ENCODE assay signal across 13 cellular contexts in genomic region chr15:99253381-99254090, GRCh38. TPM values are rescaled to one million over a fixed set of nuclear protein-coding genes. Genes with fewer than 3 reads are reported as not detected.
DNase-seq lines count a peak whose midpoint lies in the region; ATAC-seq and TF ChIP-seq lines count a peak whose summit lies in the region.
"Had no signal": no experiment of that assay in that cellular context is flagged by ENCODE, and none has a peak within 500 bp of the region (broad histone marks: within the 10 kb centered on the region; RNA-seq: fewer than 3 reads in every experiment).

No MANE protein-coding gene starts in this region.

- H3K9me3 Mint-ChIP-seq in activated CD8-positive, alpha-beta memory T cell treated with anti-CD3 and anti-CD28 coated beads, Interleukin-2, amount 10 ng/mL, durations not matched to agents 7 days and 5 days (ENCODE audit: low read depth): no peaks in the 10 kb centered on the region
- no peaks in the 10 kb centered on the region for H3K9me3 Mint-ChIP-seq in activated naive CD8-positive, alpha-beta T cell treated with anti-CD3 and anti-CD28 coated beads, Interleukin-2, amount 10 ng/mL, durations not matched to agents 7 days and 5 days
- no peaks in the 10 kb centered on the region for H3K9me3 Mint-ChIP-seq in neural progenitor cell

- POLR2A ChIA-PET in activated naive CD8-positive, alpha-beta T cell treated with anti-CD3 and anti-CD28 coated beads, Interleukin-2, amount 10 ng/mL, durations not matched to agents 7 days and 5 days (lab: Charles Lee): no interaction called here

- peaks cover 5% of the 10 kb centered on the region for H3K27me3 ChIP-seq in neural progenitor cell
- H3K27me3 ChIP-seq: breast epithelium had no signal

- no peak overlapping the region for H3K4me2 ChIP-seq in neural progenitor cell

- CTCF ChIA-PET in activated CD8-positive, alpha-beta memory T cell treated with anti-CD3 and anti-CD28 coated beads, Interleukin-2, amount 10 ng/mL, durations not matched to agents 7 days and 5 days (lab: Charles Lee): interaction anchor here (1.5 to 2.0 kb wide), 3 partner anchors 10 to 20 kb away, joined by 3 to 13 read pairs (median 3); no protein-coding TSS in a partner anchor

- DNase-seq in activated CD8-positive, alpha-beta memory T cell treated with anti-CD3 and anti-CD28 coated beads, Interleukin-2, amount 10 ng/mL, durations not matched to agents 7 days and 5 days: no peak
- no peak for DNase-seq in activated CD8-positive, alpha-beta memory T cell treated with anti-CD3 and anti-CD28 coated beads, Interleukin-2, amount 50 U/mL, for 4 hours
- DNase-seq in LoVo (ENCODE audit: low spot score): peak; percentile 32
- no peak for DNase-seq in activated naive CD8-positive, alpha-beta T cell treated with anti-CD3 and anti-CD28 coated beads, Interleukin-2, amount 10 ng/mL, durations not matched to agents 7 days and 5 days
- no peak for DNase-seq in neural progenitor cell (ENCODE audit: low spot score)
- DNase-seq: head of caudate nucleus, NCI-H345 had no signal

- peaks cover 30% of the 10 kb centered on the region for H3K4me1 Mint-ChIP-seq in activated CD8-positive, alpha-beta memory T cell treated with anti-CD3 and anti-CD28 coated beads, Interleukin-2, amount 10 ng/mL, durations not matched to agents 7 days and 5 days
- H3K4me1 Mint-ChIP-seq in activated naive CD8-positive, alpha-beta T cell treated with anti-CD3 and anti-CD28 coated beads, Interleukin-2, amount 10 ng/mL, durations not matched to agents 7 days and 5 days: peaks cover 23% of the 10 kb centered on the region
- peaks cover 13% of the 10 kb centered on the region for H3K4me1 Mint-ChIP-seq in neural progenitor cell

- H4K20me1 ChIP-seq in neural progenitor cell (ENCODE audit: low read depth): no peaks in the 10 kb centered on the region

- H2AFZ ChIP-seq in neural progenitor cell (replicated peaks): no peak overlapping the region

- peaks cover 14% of the 10 kb centered on the region for H3K79me2 ChIP-seq in neural progenitor cell (ENCODE audit: low read depth)

- peak overlapping the region; percentile 3 for H3K27ac Mint-ChIP-seq in activated CD8-positive, alpha-beta memory T cell treated with anti-CD3 and anti-CD28 coated beads, Interleukin-2, amount 10 ng/mL, durations not matched to agents 7 days and 5 days
- H3K27ac Mint-ChIP-seq in activated naive CD8-positive, alpha-beta T cell treated with anti-CD3 and anti-CD28 coated beads, Interleukin-2, amount 10 ng/mL, durations not matched to agents 7 days and 5 days: peak overlapping the region; percentile 15
- no peak overlapping the region for H3K27ac Mint-ChIP-seq in neural progenitor cell
- H3K27ac Mint-ChIP-seq: B cell had no signal

- H3K4me3 Mint-ChIP-seq in activated CD8-positive, alpha-beta memory T cell treated with anti-CD3 and anti-CD28 coated beads, Interleukin-2, amount 10 ng/mL, durations not matched to agents 7 days and 5 days: peak overlapping the region; percentile 22
- H3K4me3 Mint-ChIP-seq in activated naive CD8-positive, alpha-beta T cell treated with anti-CD3 and anti-CD28 coated beads, Interleukin-2, amount 10 ng/mL, durations not matched to agents 7 days and 5 days: peak overlapping the region; percentile 8
- peak overlapping the region; percentile 2 for H3K4me3 Mint-ChIP-seq in neural progenitor cell

- peaks cover 6% of the 10 kb centered on the region for H3K4me1 ChIP-seq in neural progenitor cell

- H3K9ac ChIP-seq in neural progenitor cell: no peak overlapping the region

- no peak overlapping the region for H3K27ac ChIP-seq in neural progenitor cell

- no peaks in the 10 kb centered on the region for H3K9me3 ChIP-seq in neural progenitor cell (ENCODE audit: low read depth)
- H3K9me3 ChIP-seq: breast epithelium, HAP-1 had no signal

- ATAC-seq in activated CD8-positive, alpha-beta memory T cell treated with anti-CD3 and anti-CD28 coated beads, Interleukin-2, amount 10 ng/mL, durations not matched to agents 7 days and 5 days: no peak
- ATAC-seq in activated naive CD8-positive, alpha-beta T cell treated with anti-CD3 and anti-CD28 coated beads, Interleukin-2, amount 10 ng/mL, durations not matched to agents 7 days and 5 days (ENCODE audit: low read depth): no peak
- ATAC-seq in GM18873 (IDR thresholded peaks at IDR 0.05; ENCODE audit: low FRiP score, unreplicated experiment) (no peak), HG03159 (IDR thresholded peaks at IDR 0.05; ENCODE audit: unreplicated experiment) (no peak), GM19035 (IDR thresholded peaks at IDR 0.05; ENCODE audit: unreplicated experiment) (no peak)

- peaks cover 9% of the 10 kb centered on the region for H3F3A ChIP-seq in neural progenitor cell (ENCODE audit: low read depth)

- H3K4me3 ChIP-seq in neural progenitor cell: no peak overlapping the region
- H3K4me3 ChIP-seq: breast epithelium, HAP-1 had no signal

- H3K27me3 Mint-ChIP-seq in activated CD8-positive, alpha-beta memory T cell treated with anti-CD3 and anti-CD28 coated beads, Interleukin-2, amount 10 ng/mL, durations not matched to agents 7 days and 5 days: no peaks in the 10 kb centered on the region
- H3K27me3 Mint-ChIP-seq in activated naive CD8-positive, alpha-beta T cell treated with anti-CD3 and anti-CD28 coated beads, Interleukin-2, amount 10 ng/mL, durations not matched to agents 7 days and 5 days: no peaks in the 10 kb centered on the region
- H3K27me3 Mint-ChIP-seq in neural progenitor cell (ENCODE audit: insufficient read depth, low read depth): no peaks in the 10 kb centered on the region
- H3K27me3 Mint-ChIP-seq: B cell had no signal

- no peaks in the 10 kb centered on the region for H3K36me3 ChIP-seq in neural progenitor cell
- H3K36me3 ChIP-seq: breast epithelium, HAP-1 had no signal

- TF ChIP-seq CTCF in neural progenitor cell (IDR thresholded peaks at IDR 0.05): no peak

- peaks cover 19% of the 10 kb centered on the region for H3K36me3 Mint-ChIP-seq in activated CD8-positive, alpha-beta memory T cell treated with anti-CD3 and anti-CD28 coated beads, Interleukin-2, amount 10 ng/mL, durations not matched to agents 7 days and 5 days
- peaks cover 13% of the 10 kb centered on the region for H3K36me3 Mint-ChIP-seq in activated naive CD8-positive, alpha-beta T cell treated with anti-CD3 and anti-CD28 coated beads, Interleukin-2, amount 10 ng/mL, durations not matched to agents 7 days and 5 days
- H3K36me3 Mint-ChIP-seq in neural progenitor cell: peaks cover 8% of the 10 kb centered on the region

RNA-seq across cellular contexts. Expression of gene LRRC28, which starts 2.3 kb away (rescaled TPM):
- 10 to 100 TPM; 21.2 to 21.7 TPM for total RNA-seq in activated CD8-positive, alpha-beta memory T cell treated with anti-CD3 and anti-CD28 coated beads, Interleukin-2, amount 10 ng/mL, durations not matched to agents 7 days and 5 days
- total RNA-seq in activated naive CD8-positive, alpha-beta T cell treated with anti-CD3 and anti-CD28 coated beads, Interleukin-2, amount 10 ng/mL, durations not matched to agents 7 days and 5 days: 10 to 100 TPM; 18.0 to 20.3 TPM
- 34.5 and 37.5 TPM in 2 replicates for total RNA-seq in neural progenitor cell (ENCODE audit: low replicate concordance)

RNA-seq across cellular contexts. Expression of gene TTC23, which starts 4.2 kb away (rescaled TPM):
- total RNA-seq in activated CD8-positive, alpha-beta memory T cell treated with anti-CD3 and anti-CD28 coated beads, Interleukin-2, amount 10 ng/mL, durations not matched to agents 7 days and 5 days: 1 to 10 TPM; 1.2 TPM
- under 1 TPM; 0.61 to 0.82 TPM for total RNA-seq in activated naive CD8-positive, alpha-beta T cell treated with anti-CD3 and anti-CD28 coated beads, Interleukin-2, amount 10 ng/mL, durations not matched to agents 7 days and 5 days
- total RNA-seq in neural progenitor cell (ENCODE audit: low replicate concordance): 35.2 and 45.3 TPM in 2 replicates

Comparison
In these comparisons a context has a peak if more than half of its experiments do, and no peak if none do; other contexts are left out.
1. RNA of gene TTC23, which starts 4.2 kb away (total RNA-seq): 35.2 to 45.3 TPM in neural progenitor cell; 1.2 TPM in activated CD8-positive, alpha-beta memory T cell treated with anti-CD3 and anti-CD28 coated beads, Interleukin-2, amount 10 ng/mL, durations not matched to agents 7 days and 5 days and 0.61 to 0.82 TPM in activated naive CD8-positive, alpha-beta T cell treated with anti-CD3 and anti-CD28 coated beads, Interleukin-2, amount 10 ng/mL, durations not matched to agents 7 days and 5 days; every median in the first group is over 10 times any median in the second.
2. Peak in every context shown above with its lines, with median percentiles within 50 percentile points of each other: H3K4me3 Mint-ChIP-seq.